8 cellular contexts compared by ENCODE assay signal in genomic region chr19:11693505-11694499, GRCh38. TPM values are rescaled to one million over a fixed set of nuclear protein-coding genes. Genes with fewer than 3 reads are reported as not detected.
A peak's percentile ranks its signal among the peaks of the same experiment; 100 is the strongest.
DNase-seq lines count a peak whose midpoint lies in the region; ATAC-seq and TF ChIP-seq lines count a peak whose summit lies in the region.

No MANE protein-coding gene starts in this region.

- peaks cover 3% of the 10 kb centered on the region for H3K27me3 Mint-ChIP-seq in progenitor cell of endocrine pancreas

- DNase-seq in DMS 273 treated with DMSO at 0.1 percent for 48 hours (lab: John Stamatoyannopoulos, UW) (peak; percentile 81), SW 1271 (lab: John Stamatoyannopoulos, UW) (peak; percentile 68 to 92), fibroblast of mammary gland (ENCODE audit: low read depth) (peak; percentile 91), progenitor cell of endocrine pancreas (ENCODE audit: low spot score, unreplicated experiment) (no peak), mesenteric fat pad (ENCODE audit: low spot score) (no peak)

- 0 out of 2 replicates have a peak, but pooled peaks cover 3% of the 10 kb centered on the region for H3K36me3 ChIP-seq in HUES6 (ENCODE audit: control insufficient read depth, insufficient read depth, low read length)

- H3K36me3 Mint-ChIP-seq in progenitor cell of endocrine pancreas (ENCODE audit: insufficient read depth): peaks cover 13% of the 10 kb centered on the region

- no peak overlapping the region; the same call in 1 of the 2 replicates for H3K27ac ChIP-seq in HUES6 (ENCODE audit: low read depth, low read length)

- H3K27me3 ChIP-seq in HUES6 (ENCODE audit: control insufficient read depth, insufficient read depth, low read length): peaks cover 4% of the 10 kb centered on the region; the same call in 1 of the 2 replicates

- ATAC-seq in HG03432 (IDR thresholded peaks at IDR 0.05; ENCODE audit: unreplicated experiment) (no peak), GM21528 (IDR thresholded peaks at IDR 0.05; ENCODE audit: low FRiP score, unreplicated experiment) (no peak)

- H3K9me3 ChIP-seq in HUES6 (ENCODE audit: control insufficient read depth, insufficient read depth, low read depth, low read length): peaks cover 12% of the 10 kb centered on the region; the same call in 1 of the 2 replicates

- H3K4me3 ChIP-seq in HUES6 (ENCODE audit: low read depth, low read length): peak overlapping the region; percentile 81
- H3K4me3 ChIP-seq in fibroblast of mammary gland (ENCODE audit: control insufficient read depth, low read depth, low read length): peak overlapping the region; percentile 83

- H3K4me3 Mint-ChIP-seq in progenitor cell of endocrine pancreas (ENCODE audit: low read depth): peak overlapping the region; percentile 95

- peak overlapping the region; percentile 70 for H3K9ac ChIP-seq in HUES6 (ENCODE audit: low read length)

- H3K27ac Mint-ChIP-seq in progenitor cell of endocrine pancreas: peak overlapping the region; percentile 77

- peaks cover 6% of the 10 kb centered on the region for H3K4me1 Mint-ChIP-seq in progenitor cell of endocrine pancreas (ENCODE audit: low read depth)

- no peak for TF ChIP-seq CTCF in fibroblast of mammary gland (conservative IDR thresholded peaks at IDR 0.05; ENCODE audit: control insufficient read depth, insufficient read depth, low read depth, low read length)
- no peak for TF ChIP-seq CTCF in progenitor cell of endocrine pancreas (IDR thresholded peaks at IDR 0.05; ENCODE audit: unreplicated experiment)

- H3K9me3 Mint-ChIP-seq in progenitor cell of endocrine pancreas (ENCODE audit: low read depth): peaks cover 13% of the 10 kb centered on the region

- peaks cover 3% of the 10 kb centered on the region; the same call in 1 of the 2 replicates for H3K4me1 ChIP-seq in HUES6 (ENCODE audit: control insufficient read depth, insufficient read depth, low read length)

RNA-seq across cellular contexts. Expression of gene ZNF823, which starts 44.9 kb away (rescaled TPM):
- total RNA-seq in progenitor cell of endocrine pancreas (12.0 and 12.4 TPM in 2 replicates), mesenteric fat pad (6.8 TPM)

Comparison
In these comparisons a context has a peak if more than half of its experiments do, and no peak if none do; other contexts are left out.
1. DNase-seq: peak in DMS 273 treated with DMSO at 0.1 percent for 48 hours (single experiment), SW 1271 (2 of 2) and fibroblast of mammary gland (single experiment); none in progenitor cell of endocrine pancreas (single experiment) and mesenteric fat pad (single experiment).